Comparison of ENCODE assay signal across 1 cellular context in genomic region chr1:20786310-20787099, GRCh38.
TF ChIP-seq lines count a peak whose summit lies in the region.

No MANE protein-coding gene starts in this region.

TF ChIP-seq in K562, 482 proteins besides CTCF, POLR2A, EP300 and RAD21 (continued from another document and continues in another):
- TF ChIP-seq RREB1 (CRISPR knock-in tag; IDR thresholded peaks at IDR 0.05) (no peak), ZNF280B (CRISPR knock-in tag; IDR thresholded peaks at IDR 0.05) (no peak), NR3C1 (CRISPR knock-in tag; IDR thresholded peaks at IDR 0.05) (peak; percentile 81; the same call in 1 of the 2 replicates), REST (CRISPR knock-in tag; IDR thresholded peaks at IDR 0.05; ENCODE audit: low read depth) (peak; percentile 80), CTBP1 (IDR thresholded peaks at IDR 0.05; ENCODE audit: borderline replicate concordance) (peak; percentile 54; the same call in 1 of the 2 replicates), HNRNPK (IDR thresholded peaks at IDR 0.05; ENCODE audit: low read depth, low read length, poor library complexity, severe bottlenecking) (peak; percentile 24), U2AF1 (optimal IDR thresholded peaks at IDR 0.05; ENCODE audit: low read depth, low read length) (peak; percentile 90), HNRNPLL (IDR thresholded peaks at IDR 0.05; ENCODE audit: low read depth, low read length, poor library complexity, severe bottlenecking) (peak; percentile 72), MEF2A (IDR thresholded peaks at IDR 0.05; ENCODE audit: control insufficient read depth, low read depth, low read length) (no peak), MEIS2 (IDR thresholded peaks at IDR 0.05; ENCODE audit: partially characterized antibody) (peak; percentile 98), PHTF2 (CRISPR knock-in tag; IDR thresholded peaks at IDR 0.05) (no peak), CCAR2 (IDR thresholded peaks at IDR 0.05; ENCODE audit: low read depth, low read length) (no peak), THRA (IDR thresholded peaks at IDR 0.05) (no peak), THAP7 (CRISPR knock-in tag; IDR thresholded peaks at IDR 0.05) (peak; percentile 70; the same call in 1 of the 2 replicates), GTF2B (IDR thresholded peaks at IDR 0.05; ENCODE audit: extremely low read depth, insufficient read length) (no peak), ZNF639 (CRISPR knock-in tag; conservative IDR thresholded peaks at IDR 0.05 in 1 of 2, IDR thresholded peaks at IDR 0.05 in 1 of 2) (peak in 1 of 2 experiments; percentile 93; a peak in 2 of 4 replicates), NEUROD1 (IDR thresholded peaks at IDR 0.05; ENCODE audit: borderline replicate concordance, low read depth, low read length, partially characterized antibody) (no peak), VEZF1 (CRISPR knock-in tag; IDR thresholded peaks at IDR 0.05) (peak; percentile 91; the same call in 1 of the 2 replicates), HMGN3 (IDR thresholded peaks at IDR 0.05; ENCODE audit: borderline replicate concordance, extremely low read depth, insufficient read length, low read depth, low read length) (peak; percentile 74), ZEB2 (IDR thresholded peaks at IDR 0.05) (no peak), FOXP1 (CRISPR knock-in tag; IDR thresholded peaks at IDR 0.05) (peak; percentile 79; the same call in 1 of the 2 replicates), ZNF668 (CRISPR knock-in tag; IDR thresholded peaks at IDR 0.05) (no peak), E4F1 (CRISPR knock-in tag; IDR thresholded peaks at IDR 0.05; ENCODE audit: borderline replicate concordance) (no peak), DIDO1 (tag; IDR thresholded peaks at IDR 0.05; ENCODE audit: low read depth) (no peak), RUNX1 (IDR thresholded peaks at IDR 0.05; ENCODE audit: low read depth) (no peak), PKNOX1 (IDR thresholded peaks at IDR 0.05) (no peak), TAF1 (IDR thresholded peaks at IDR 0.05; ENCODE audit: control insufficient read depth, extremely low read depth, insufficient read depth, low read length, severe bottlenecking) (peak; percentile 94), NCOA1 (IDR thresholded peaks at IDR 0.05; ENCODE audit: low read depth) (no peak), TGIF2 (CRISPR knock-in tag; IDR thresholded peaks at IDR 0.05) (no peak; the same call in 1 of the 2 replicates), TAF9B (IDR thresholded peaks at IDR 0.05; ENCODE audit: partially characterized antibody) (no peak), SREBF2 (CRISPR knock-in tag; IDR thresholded peaks at IDR 0.05) (no peak), KAT2B (IDR thresholded peaks at IDR 0.05; ENCODE audit: low read depth, low read length) (no peak), ZNF12 (CRISPR knock-in tag; IDR thresholded peaks at IDR 0.05) (peak; percentile 66; the same call in 1 of the 2 replicates), MLX (CRISPR knock-in tag; conservative IDR thresholded peaks at IDR 0.05) (no peak)
